30 cellular contexts compared by ENCODE assay signal in the genomic region with DNA sequence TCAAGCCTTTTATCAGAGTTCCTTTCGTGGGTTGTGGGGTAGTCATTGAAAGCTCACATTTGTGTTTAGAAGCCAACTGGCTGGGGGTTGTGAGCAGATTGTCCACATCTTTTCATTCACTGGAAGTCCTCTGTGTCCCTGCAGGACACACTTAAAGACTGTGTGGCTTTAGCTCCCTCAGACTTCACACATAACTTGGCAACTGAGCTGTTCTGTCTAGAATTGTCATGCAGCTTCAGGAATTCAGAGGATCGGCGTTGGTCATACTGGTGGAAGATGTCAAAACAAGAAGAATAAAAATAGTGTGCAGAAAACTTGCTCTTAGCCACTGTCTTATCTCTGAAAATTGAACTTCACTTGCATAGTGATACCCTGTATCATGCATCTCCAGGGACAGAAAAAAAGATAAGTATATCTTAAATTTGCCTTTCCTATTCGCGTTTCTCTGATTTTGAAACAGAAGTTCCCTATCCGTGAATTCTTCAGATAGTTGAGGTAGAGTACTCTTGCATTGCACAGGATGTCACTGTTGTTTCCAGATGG. TPM values are rescaled to one million over a fixed set of nuclear protein-coding genes. Genes with fewer than 3 reads are reported as not detected.
DNase-seq lines count a peak whose midpoint lies in the region; FAIRE-seq and TF ChIP-seq lines count a peak whose summit lies in the region.
"Had no signal": no experiment of that assay in that cellular context is flagged by ENCODE, and none has a peak within 500 bp of the region (broad histone marks: within the 10 kb centered on the region; RNA-seq: fewer than 3 reads in every experiment).

No MANE protein-coding gene starts in this region.

- peak overlapping the region; percentile 48 for H3K27ac Mint-ChIP-seq in activated CD4-positive, alpha-beta T cell treated with anti-CD3 and anti-CD28 coated beads, Interleukin-2, amount 10 ng/mL, durations not matched to agents 7 days and 5 days
- H3K27ac Mint-ChIP-seq in astrocyte (ENCODE audit: unreplicated experiment) (no peak overlapping the region), glutamatergic neuron (ENCODE audit: unreplicated experiment) (peak overlapping the region; percentile 46)
- H3K27ac Mint-ChIP-seq: activated T-helper 2 cell treated with anti-CD3 and anti-CD28 coated beads, Interferon-gamma antibody, Interleukin-2, Interleukin-4, amounts not matched to agents 10 μg/mL and 5 μg/mL and 100 μg/mL, durations not matched to agents 14 hours and 24 hours and 36 hours had no signal

- TF ChIP-seq CTCF in astrocyte (IDR thresholded peaks at IDR 0.05; ENCODE audit: insufficient read depth, low read depth, low read length) (no peak), glutamatergic neuron (IDR thresholded peaks at IDR 0.05; ENCODE audit: partially characterized antibody, unreplicated experiment) (no peak)

- peaks cover 21% of the 10 kb centered on the region for H3K36me3 Mint-ChIP-seq in activated CD4-positive, alpha-beta T cell treated with anti-CD3 and anti-CD28 coated beads, Interleukin-2, amount 10 ng/mL, durations not matched to agents 7 days and 5 days (ENCODE audit: low read depth)
- peaks cover 11% of the 10 kb centered on the region for H3K36me3 Mint-ChIP-seq in astrocyte (ENCODE audit: low read depth, unreplicated experiment)
- no peaks in the 10 kb centered on the region for H3K36me3 Mint-ChIP-seq in glutamatergic neuron (ENCODE audit: unreplicated experiment)

- POLR2A ChIA-PET in activated CD4-positive, alpha-beta T cell treated with anti-CD3 and anti-CD28 coated beads, Interleukin-2, amount 10 ng/mL, durations not matched to agents 7 days and 5 days (lab: Charles Lee), result no interaction called here

- no peak overlapping the region for H3K27ac ChIP-seq in astrocyte (ENCODE audit: low read depth, low read length)
- H3K27ac ChIP-seq: GM23248, heart right ventricle, Peyer's patch, prostate gland, SJCRH30 had no signal

- no peaks in the 10 kb centered on the region for H3K79me2 ChIP-seq in astrocyte (ENCODE audit: insufficient read depth, low read length)

- peaks cover 26% of the 10 kb centered on the region for H4K20me1 ChIP-seq in astrocyte (ENCODE audit: insufficient read depth, low read length)

- no peak overlapping the region for H2AFZ ChIP-seq in astrocyte (ENCODE audit: low read depth, low read length)
- H2AFZ ChIP-seq: GM23248 had no signal

- H3K4me3 ChIP-seq in astrocyte (ENCODE audit: insufficient read depth, low read depth, low read length), result no peak overlapping the region
- H3K4me3 ChIP-seq: GM23248, heart right ventricle, K562, Peyer's patch, prostate gland, SJCRH30 had no signal

- peaks cover 24% of the 10 kb centered on the region for H3K36me3 ChIP-seq in astrocyte (ENCODE audit: insufficient read depth, low read length)
- H3K36me3 ChIP-seq: prostate gland had no signal

- no peak overlapping the region for H3K9ac ChIP-seq in astrocyte (ENCODE audit: low read length)
- H3K9ac ChIP-seq: GM23248 had no signal

- H3K4me3 Mint-ChIP-seq in activated CD4-positive, alpha-beta T cell treated with anti-CD3 and anti-CD28 coated beads, Interleukin-2, amount 10 ng/mL, durations not matched to agents 7 days and 5 days, result no peak overlapping the region
- no peak overlapping the region for H3K4me3 Mint-ChIP-seq in astrocyte (ENCODE audit: unreplicated experiment)
- no peak overlapping the region for H3K4me3 Mint-ChIP-seq in glutamatergic neuron (ENCODE audit: unreplicated experiment)
- H3K4me3 Mint-ChIP-seq: activated naive CD4-positive, alpha-beta T cell treated with anti-CD3 and anti-CD28 coated beads, Interleukin-2, amount 50 U/mL, for 24 hours; CD4-positive, alpha-beta memory T cell had no signal

- no peak overlapping the region for H3K4me2 ChIP-seq in astrocyte (ENCODE audit: low read length)

- H3K9me3 Mint-ChIP-seq in activated CD4-positive, alpha-beta T cell treated with anti-CD3 and anti-CD28 coated beads, Interleukin-2, amount 10 ng/mL, durations not matched to agents 7 days and 5 days, result no peaks in the 10 kb centered on the region
- H3K9me3 Mint-ChIP-seq in astrocyte (ENCODE audit: unreplicated experiment), result no peaks in the 10 kb centered on the region
- H3K9me3 Mint-ChIP-seq in glutamatergic neuron (ENCODE audit: unreplicated experiment), result peaks cover 3% of the 10 kb centered on the region
- H3K9me3 Mint-ChIP-seq: activated naive CD4-positive, alpha-beta T cell treated with anti-CD3 and anti-CD28 coated beads, Interleukin-2, amount 50 U/mL, for 24 hours; activated T-helper 2 cell treated with anti-CD3 and anti-CD28 coated beads, Interferon-gamma antibody, Interleukin-2, Interleukin-4, amounts not matched to agents 10 μg/mL and 5 μg/mL and 100 μg/mL, durations not matched to agents 14 hours and 24 hours and 36 hours; CD4-positive, alpha-beta memory T cell had no signal

- H3K27me3 Mint-ChIP-seq in activated CD4-positive, alpha-beta T cell treated with anti-CD3 and anti-CD28 coated beads, Interleukin-2, amount 10 ng/mL, durations not matched to agents 7 days and 5 days, result no peaks in the 10 kb centered on the region
- H3K27me3 Mint-ChIP-seq in astrocyte (ENCODE audit: low read depth, unreplicated experiment) (no peaks in the 10 kb centered on the region), glutamatergic neuron (ENCODE audit: unreplicated experiment) (no peaks in the 10 kb centered on the region)
- H3K27me3 Mint-ChIP-seq: activated naive CD4-positive, alpha-beta T cell treated with anti-CD3 and anti-CD28 coated beads, Interleukin-2, amount 50 U/mL, for 24 hours; CD4-positive, alpha-beta memory T cell had no signal

- peaks cover 3% of the 10 kb centered on the region for H3K4me1 Mint-ChIP-seq in activated CD4-positive, alpha-beta T cell treated with anti-CD3 and anti-CD28 coated beads, Interleukin-2, amount 10 ng/mL, durations not matched to agents 7 days and 5 days
- H3K4me1 Mint-ChIP-seq in astrocyte (ENCODE audit: low read depth, unreplicated experiment), result peaks cover 7% of the 10 kb centered on the region
- H3K4me1 Mint-ChIP-seq in glutamatergic neuron (ENCODE audit: low read depth, unreplicated experiment), result peaks cover 34% of the 10 kb centered on the region
- H3K4me1 Mint-ChIP-seq: activated naive CD4-positive, alpha-beta T cell treated with anti-CD3 and anti-CD28 coated beads, Interleukin-2, amount 50 U/mL, for 24 hours had no signal

- H3K9me3 ChIP-seq in astrocyte (ENCODE audit: insufficient read depth, low read depth, low read length), result no peaks in the 10 kb centered on the region
- H3K9me3 ChIP-seq: heart right ventricle, Peyer's patch, prostate gland, SJCRH30 had no signal

- FAIRE-seq in astrocyte (lab: Jason Lieb, UNC), result no peak
- FAIRE-seq: GM12891, K562, TTC549 had no signal

- no peaks in the 10 kb centered on the region for H3K4me1 ChIP-seq in astrocyte (ENCODE audit: insufficient read depth, low read length)
- H3K4me1 ChIP-seq: Peyer's patch, prostate gland had no signal

- H3K27me3 ChIP-seq in astrocyte (ENCODE audit: insufficient read depth, low read length), result no peaks in the 10 kb centered on the region
- H3K27me3 ChIP-seq: heart right ventricle, Peyer's patch, SJCRH30 had no signal

- CTCF ChIA-PET in activated CD4-positive, alpha-beta T cell treated with anti-CD3 and anti-CD28 coated beads, Interleukin-2, amount 10 ng/mL, durations not matched to agents 7 days and 5 days (lab: Charles Lee), result no interaction called here

- DNase-seq in activated CD4-positive, alpha-beta T cell treated with anti-CD3 and anti-CD28 coated beads, Interleukin-2, amount 10 ng/mL, durations not matched to agents 7 days and 5 days, result no peak
- DNase-seq in activated CD4-positive, alpha-beta T cell treated with anti-CD3 and anti-CD28 coated beads, Interleukin-2, amount 50 U/mL, for 1 hour, result no peak
- DNase-seq in EH (ENCODE audit: low read depth) (peak; percentile 9), astrocyte (ENCODE audit: low read depth) (peak; percentile 8), glutamatergic neuron (no peak), islet precursor cell (no peak), SW 1271 (lab: John Stamatoyannopoulos, UW) (no peak)
- DNase-seq in stimulated activated CD8-positive, alpha-beta memory T cell treated with anti-CD3 and anti-CD28 coated beads, Interleukin-4, amount 100 ng/mL, for 48 hours, result no peak
- DNase-seq: activated CD4-positive, alpha-beta T cell treated with anti-CD3 and anti-CD28 coated beads for 48 hours; AML-193; CD4-positive, alpha-beta memory T cell; DMS 273 treated with DMSO at 0.1 percent for 48 hours; effector CD8-positive, alpha-beta T cell; foreskin fibroblast; GM23248; heart right ventricle; mesenchymal stem cell; NCI-H1105 treated with DMSO at 0.1 percent for 48 hours; NCI-H2029; NCI-H526; Peyer's patch; SJCRH30; T-helper 1 cell; trophoblast cell had no signal

RNA-seq across cellular contexts. Expression of a gene that starts 49.6 kb away (rescaled TPM):
- total RNA-seq in activated CD4-positive, alpha-beta T cell treated with anti-CD3 and anti-CD28 coated beads, Interleukin-2, amount 10 ng/mL, durations not matched to agents 7 days and 5 days, result 10 to 100 TPM; 84.0 to 88.0 TPM
- 62.1 and 65.9 TPM in 2 replicates for total RNA-seq in astrocyte
- total RNA-seq in glutamatergic neuron (ENCODE audit: unreplicated experiment), result 130 TPM

RNA-seq across cellular contexts. Expression of a gene that starts 51.5 kb away (rescaled TPM):
- total RNA-seq in activated CD4-positive, alpha-beta T cell treated with anti-CD3 and anti-CD28 coated beads, Interleukin-2, amount 10 ng/mL, durations not matched to agents 7 days and 5 days, result 10 to 100 TPM; 36.2 to 42.7 TPM
- total RNA-seq in astrocyte (26.3 and 27.8 TPM in 2 replicates), glutamatergic neuron (ENCODE audit: unreplicated experiment) (43.8 TPM)

Comparison
In these comparisons a context has a peak if more than half of its experiments do, and no peak if none do; other contexts are left out.
1. DNase-seq: peak in EH (single experiment) and astrocyte (single experiment); none in activated CD4-positive, alpha-beta T cell treated with anti-CD3 and anti-CD28 coated beads, Interleukin-2, amount 10 ng/mL, durations not matched to agents 7 days and 5 days (single experiment), activated CD4-positive, alpha-beta T cell treated with anti-CD3 and anti-CD28 coated beads, Interleukin-2, amount 50 U/mL, for 1 hour (single experiment), glutamatergic neuron (single experiment), stimulated activated CD8-positive, alpha-beta memory T cell treated with anti-CD3 and anti-CD28 coated beads, Interleukin-4, amount 100 ng/mL, for 48 hours (single experiment), islet precursor cell (single experiment) and SW 1271 (0 of 2).